31 cellular contexts compared by ENCODE assay signal in the genomic region with DNA sequence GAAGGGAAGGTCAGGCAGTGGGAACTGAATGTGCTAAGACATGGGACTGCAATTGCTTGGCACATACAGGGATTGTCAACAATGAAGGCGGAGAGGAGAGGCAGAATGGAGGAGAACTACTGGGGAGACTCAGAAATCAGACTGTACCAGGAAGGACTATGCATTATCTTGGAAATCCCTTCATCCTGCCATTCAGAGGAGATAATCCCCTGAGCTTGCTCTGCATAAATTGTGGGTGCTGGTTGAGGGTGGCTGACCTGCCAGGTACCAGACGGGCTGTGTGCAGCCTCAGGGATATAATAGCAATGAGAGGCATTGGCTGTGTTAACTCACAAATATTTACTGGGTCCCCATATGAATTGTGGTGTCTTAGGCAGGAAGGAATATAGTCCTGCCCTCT. TPM values are rescaled to one million over a fixed set of nuclear protein-coding genes. Genes with fewer than 3 reads are reported as not detected.
"Had no signal": no experiment of that assay in that cellular context is flagged by ENCODE, and none has a peak within 500 bp of the region (broad histone marks: within the 10 kb centered on the region; RNA-seq: fewer than 3 reads in every experiment).

No MANE protein-coding gene starts in this region.

- H3K4me1 Mint-ChIP-seq: activated naive CD4-positive, alpha-beta T cell treated with anti-CD3 and anti-CD28 coated beads, Interleukin-2, amount 50 U/mL, for 24 hours; activated T-helper 17 cell treated with anti-CD3 and anti-CD28 coated beads, Interleukin-2, amount 50 U/mL, for 72 hours had no signal

- H3K27ac ChIP-seq: adrenal gland, body of pancreas, epithelial cell of prostate, heart left ventricle had no signal

- H3K36me3 Mint-ChIP-seq: activated naive CD4-positive, alpha-beta T cell treated with anti-CD3 and anti-CD28 coated beads, Interleukin-2, amount 50 U/mL, for 24 hours; activated naive CD8-positive, alpha-beta T cell treated with anti-CD3 and anti-CD28 coated beads for 36 hours; WTC11 had no signal

- DNase-seq: activated CD4-positive, alpha-beta memory T cell treated with anti-CD3 and anti-CD28 coated beads, Interleukin-2, amount 10 ng/mL, durations not matched to agents 7 days and 5 days; activated CD4-positive, alpha-beta T cell treated with anti-CD3 and anti-CD28 coated beads for 1 hour; activated CD4-positive, alpha-beta T cell treated with anti-CD3 and anti-CD28 coated beads for 4 hours; activated CD4-positive, alpha-beta T cell treated with anti-CD3 and anti-CD28 coated beads, Interleukin-2, amount 10 ng/mL, durations not matched to agents 7 days and 5 days; activated CD4-positive, alpha-beta T cell treated with anti-CD3 and anti-CD28 coated beads, Interleukin-2, amount 50 U/mL, for 4 hours; activated CD8-positive, alpha-beta memory T cell treated with anti-CD3 and anti-CD28 coated beads for 24 hours; activated effector memory CD4-positive, alpha-beta T cell treated with Interleukin-2 at 50 U/mL for 16 hours; activated naive CD4-positive, alpha-beta T cell treated with anti-CD3 and anti-CD28 coated beads for 36 hours; activated naive CD8-positive, alpha-beta T cell treated with anti-CD3 and anti-CD28 coated beads for 36 hours; activated naive CD8-positive, alpha-beta T cell treated with anti-CD3 and anti-CD28 coated beads, Interleukin-2, amount 50 U/mL, for 24 hours; activated T-cell treated with anti-CD3 and anti-CD28 coated beads, Interleukin-2, amount 50 U/mL, for 4 hours; amygdala; aorta; body of pancreas; caudate nucleus; cortex of kidney; dermis blood vessel endothelial cell; effector CD4-positive, alpha-beta T cell; effector memory CD8-positive, alpha-beta T cell; foreskin fibroblast; heart left ventricle; T-helper 2 cell had no signal

- H3K4me3 ChIP-seq: adrenal gland, body of pancreas, heart left ventricle had no signal

- H3K27ac Mint-ChIP-seq: activated CD4-positive, alpha-beta memory T cell treated with anti-CD3 and anti-CD28 coated beads, Interleukin-2, amount 10 ng/mL, durations not matched to agents 7 days and 5 days; activated CD4-positive, alpha-beta T cell treated with anti-CD3 and anti-CD28 coated beads, Interleukin-2, amount 10 ng/mL, durations not matched to agents 7 days and 5 days; activated naive CD4-positive, alpha-beta T cell treated with anti-CD3 and anti-CD28 coated beads for 36 hours; activated naive CD4-positive, alpha-beta T cell treated with anti-CD3 and anti-CD28 coated beads, Interleukin-2, amount 50 U/mL, for 24 hours; activated naive CD8-positive, alpha-beta T cell treated with anti-CD3 and anti-CD28 coated beads for 36 hours; activated naive CD8-positive, alpha-beta T cell treated with anti-CD3 and anti-CD28 coated beads, Interleukin-2, amount 50 U/mL, for 24 hours; activated T-helper 17 cell treated with anti-CD3 and anti-CD28 coated beads, Interleukin-2, amount 50 U/mL, for 72 hours; effector memory CD8-positive, alpha-beta T cell; WTC11 had no signal

- H3K9me3 Mint-ChIP-seq: activated CD4-positive, alpha-beta memory T cell treated with anti-CD3 and anti-CD28 coated beads, Interleukin-2, amount 10 ng/mL, durations not matched to agents 7 days and 5 days; activated CD4-positive, alpha-beta T cell treated with anti-CD3 and anti-CD28 coated beads, Interleukin-2, amount 10 ng/mL, durations not matched to agents 7 days and 5 days; activated naive CD4-positive, alpha-beta T cell treated with anti-CD3 and anti-CD28 coated beads for 36 hours; activated naive CD4-positive, alpha-beta T cell treated with anti-CD3 and anti-CD28 coated beads, Interleukin-2, amount 50 U/mL, for 24 hours; activated naive CD8-positive, alpha-beta T cell treated with anti-CD3 and anti-CD28 coated beads for 36 hours; activated naive CD8-positive, alpha-beta T cell treated with anti-CD3 and anti-CD28 coated beads, Interleukin-2, amount 50 U/mL, for 24 hours; activated T-cell treated with anti-CD3 and anti-CD28 coated beads, Interleukin-2, amount 50 U/mL, for 4 hours; activated T-helper 17 cell treated with anti-CD3 and anti-CD28 coated beads, Interleukin-2, amount 50 U/mL, for 72 hours; effector memory CD8-positive, alpha-beta T cell had no signal

- H3K36me3 ChIP-seq: adrenal gland, heart left ventricle had no signal

- H3K4me3 Mint-ChIP-seq: activated CD4-positive, alpha-beta memory T cell treated with anti-CD3 and anti-CD28 coated beads, Interleukin-2, amount 10 ng/mL, durations not matched to agents 7 days and 5 days; activated CD4-positive, alpha-beta T cell treated with anti-CD3 and anti-CD28 coated beads, Interleukin-2, amount 10 ng/mL, durations not matched to agents 7 days and 5 days; activated naive CD4-positive, alpha-beta T cell treated with anti-CD3 and anti-CD28 coated beads for 36 hours; activated naive CD4-positive, alpha-beta T cell treated with anti-CD3 and anti-CD28 coated beads, Interleukin-2, amount 50 U/mL, for 24 hours; activated naive CD8-positive, alpha-beta T cell treated with anti-CD3 and anti-CD28 coated beads for 36 hours; activated naive CD8-positive, alpha-beta T cell treated with anti-CD3 and anti-CD28 coated beads, Interleukin-2, amount 50 U/mL, for 24 hours; activated T-cell treated with anti-CD3 and anti-CD28 coated beads, Interleukin-2, amount 50 U/mL, for 4 hours; activated T-helper 17 cell treated with anti-CD3 and anti-CD28 coated beads, Interleukin-2, amount 50 U/mL, for 72 hours; effector memory CD8-positive, alpha-beta T cell; WTC11 had no signal

- ATAC-seq: activated naive CD8-positive, alpha-beta T cell treated with anti-CD3 and anti-CD28 coated beads, Interleukin-2, amount 50 U/mL, for 24 hours; activated T-cell treated with anti-CD3 and anti-CD28 coated beads, Interleukin-2, amount 50 U/mL, for 4 hours; activated T-helper 17 cell treated with anti-CD3 and anti-CD28 coated beads, Interleukin-2, amount 50 U/mL, for 72 hours; body of pancreas; effector memory CD8-positive, alpha-beta T cell; heart left ventricle; WTC11 had no signal

- FAIRE-seq: endometrium, endothelial cell of umbilical vein, frontal cortex had no signal

- H3K9me3 ChIP-seq: adrenal gland, body of pancreas, heart left ventricle had no signal

RNA-seq across cellular contexts. Expression of a gene that starts 5.0 kb away (rescaled TPM):
- total RNA-seq: activated CD4-positive, alpha-beta memory T cell treated with anti-CD3 and anti-CD28 coated beads, Interleukin-2, amount 10 ng/mL, durations not matched to agents 7 days and 5 days; activated CD4-positive, alpha-beta T cell treated with anti-CD3 and anti-CD28 coated beads, Interleukin-2, amount 10 ng/mL, durations not matched to agents 7 days and 5 days; activated naive CD4-positive, alpha-beta T cell treated with anti-CD3 and anti-CD28 coated beads for 36 hours; activated naive CD8-positive, alpha-beta T cell treated with anti-CD3 and anti-CD28 coated beads for 36 hours; activated T-cell treated with anti-CD3 and anti-CD28 coated beads, Interleukin-2, amount 50 U/mL, for 4 hours; activated T-helper 17 cell treated with anti-CD3 and anti-CD28 coated beads, Interleukin-2, amount 50 U/mL, for 72 hours; dermis blood vessel endothelial cell; endothelial cell of umbilical vein; T-helper 1 cell treated with Interleukin-12 subunit alpha and Interleukin-12 subunit beta and Interleukin-4 antibody, amounts not matched to agents 30 ng/mL and 1 ng/mL, for 36 hours had no signal
- polyA plus RNA-seq: endothelial cell of umbilical vein had no signal
